ENCODE assay signal across 14 cellular contexts in the genomic region with DNA sequence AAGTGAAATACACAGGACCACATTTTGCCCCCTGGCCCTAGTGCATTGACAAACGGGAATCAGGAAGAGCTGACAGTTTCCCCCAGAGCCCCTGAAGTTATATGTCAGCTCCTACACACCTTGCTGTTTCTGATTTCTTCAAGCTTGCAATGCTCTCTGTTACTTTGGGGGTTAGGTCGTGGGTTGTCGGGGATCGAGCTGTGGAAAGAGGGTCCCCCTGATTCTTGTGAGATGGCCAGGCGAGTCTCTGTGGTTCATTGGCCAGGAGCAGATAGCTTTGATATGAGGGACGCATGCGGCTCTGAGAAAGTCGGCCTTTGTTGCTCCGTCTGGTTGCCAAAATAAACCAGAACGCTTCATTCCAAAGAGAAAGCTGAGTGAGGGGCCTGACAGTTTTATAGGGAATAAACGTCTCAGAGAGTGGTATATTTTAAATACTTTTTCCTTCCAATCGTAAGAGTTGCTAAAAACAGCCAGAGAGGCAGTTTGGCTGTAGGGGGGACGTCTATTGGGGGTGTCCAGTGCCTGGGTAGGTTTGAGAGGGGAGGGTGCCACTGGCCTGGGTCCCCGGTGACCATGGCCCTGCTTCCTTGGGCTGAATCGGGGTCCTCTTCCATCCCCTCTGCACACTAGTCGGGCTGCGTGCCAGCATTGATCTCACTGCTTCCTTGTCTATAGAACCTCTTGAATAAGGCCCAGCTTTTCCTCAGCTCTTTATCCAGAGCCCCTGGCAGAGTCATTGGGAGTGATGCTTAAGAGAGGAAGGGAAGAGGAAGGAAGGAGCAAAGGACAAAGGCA. TPM values are rescaled to one million over a fixed set of nuclear protein-coding genes. Genes with fewer than 3 reads are reported as not detected.
DNase-seq lines count a peak whose midpoint lies in the region; ATAC-seq, FAIRE-seq and TF ChIP-seq lines count a peak whose summit lies in the region.
"Had no signal": no experiment of that assay in that cellular context is flagged by ENCODE, and none has a peak within 500 bp of the region (broad histone marks: within the 10 kb centered on the region; RNA-seq: fewer than 3 reads in every experiment).

No MANE protein-coding gene starts in this region.

- peaks cover 78% of the 10 kb centered on the region for H3K4me1 Mint-ChIP-seq in CD8-positive, alpha-beta T cell (ENCODE audit: low read depth)
- H3K4me1 Mint-ChIP-seq in astrocyte (ENCODE audit: low read depth, unreplicated experiment) (peaks cover 38% of the 10 kb centered on the region), nephron (peaks cover 66% of the 10 kb centered on the region)

- H3K79me2 ChIP-seq in astrocyte (ENCODE audit: insufficient read depth, low read length), result no peaks in the 10 kb centered on the region

- H2AFZ ChIP-seq in astrocyte (ENCODE audit: low read depth, low read length), result no peak overlapping the region

- no peak overlapping the region for H3K4me3 ChIP-seq in CD8-positive, alpha-beta T cell (ENCODE audit: low read depth, low read length)
- no peak overlapping the region for H3K4me3 ChIP-seq in astrocyte (ENCODE audit: insufficient read depth, low read depth, low read length)
- H3K4me3 ChIP-seq: gastrocnemius medialis, thoracic aorta had no signal

- ATAC-seq in CD8-positive, alpha-beta T cell, result no peak
- ATAC-seq: gastrocnemius medialis had no signal

- peaks cover 62% of the 10 kb centered on the region for H3K36me3 ChIP-seq in CD8-positive, alpha-beta T cell (ENCODE audit: insufficient read depth, low read length)
- no peaks in the 10 kb centered on the region for H3K36me3 ChIP-seq in astrocyte (ENCODE audit: insufficient read depth, low read length)
- H3K36me3 ChIP-seq: gastrocnemius medialis had no signal

- H3K27me3 ChIP-seq in CD8-positive, alpha-beta T cell (ENCODE audit: insufficient read depth, low read length), result no peaks in the 10 kb centered on the region
- H3K27me3 ChIP-seq in astrocyte (ENCODE audit: insufficient read depth, low read length), result peaks cover 13% of the 10 kb centered on the region

- POLR2A ChIA-PET in CD8-positive, alpha-beta T cell (lab: Charles Lee), result interaction anchor here (0.6 to 2.0 kb wide), 5 partner anchors 11 to 175 kb away, joined by 3 to 6 read pairs (median 3); partner anchors contain the start of gene TIGAR

- peak overlapping the region; percentile 27 for H3K4me3 Mint-ChIP-seq in CD8-positive, alpha-beta T cell
- H3K4me3 Mint-ChIP-seq in astrocyte (ENCODE audit: unreplicated experiment), result no peak overlapping the region
- no peak overlapping the region for H3K4me3 Mint-ChIP-seq in nephron

- H3K27ac Mint-ChIP-seq in CD8-positive, alpha-beta T cell, result peak overlapping the region; percentile 96
- H3K27ac Mint-ChIP-seq in astrocyte (ENCODE audit: unreplicated experiment) (peak overlapping the region; percentile 31), nephron (peak overlapping the region; percentile 52 to 93 (median 59))

- H3K4me2 ChIP-seq in astrocyte (ENCODE audit: low read length), result no peak overlapping the region

- peaks cover 50% of the 10 kb centered on the region for H3K4me1 ChIP-seq in CD8-positive, alpha-beta T cell (ENCODE audit: insufficient read depth, low read length)
- H3K4me1 ChIP-seq in astrocyte (ENCODE audit: insufficient read depth, low read length), result no peaks in the 10 kb centered on the region
- H3K4me1 ChIP-seq: gastrocnemius medialis had no signal

- peak overlapping the region; percentile 9 for H3K27ac ChIP-seq in CD8-positive, alpha-beta T cell (ENCODE audit: low read depth, low read length)
- H3K27ac ChIP-seq in astrocyte (ENCODE audit: low read depth, low read length), result no peak overlapping the region
- H3K27ac ChIP-seq: gastrocnemius medialis had no signal

- peaks cover 93% of the 10 kb centered on the region for H3K36me3 Mint-ChIP-seq in CD8-positive, alpha-beta T cell
- H3K36me3 Mint-ChIP-seq in astrocyte (ENCODE audit: low read depth, unreplicated experiment), result peaks cover 41% of the 10 kb centered on the region
- H3K36me3 Mint-ChIP-seq in nephron (ENCODE audit: low read depth), result peaks cover 92% of the 10 kb centered on the region

- CTCF ChIA-PET in CD8-positive, alpha-beta T cell (lab: Charles Lee), result interaction anchor here (1.1 to 4.4 kb wide), 4 partner anchors 13 to 407 kb away, joined by 4 to 18 read pairs (median 7); no protein-coding TSS in a partner anchor

- H3K27me3 Mint-ChIP-seq in CD8-positive, alpha-beta T cell (ENCODE audit: low read depth), result no peaks in the 10 kb centered on the region
- no peaks in the 10 kb centered on the region for H3K27me3 Mint-ChIP-seq in astrocyte (ENCODE audit: low read depth, unreplicated experiment)
- no peaks in the 10 kb centered on the region for H3K27me3 Mint-ChIP-seq in nephron (ENCODE audit: low read depth)

- intact Hi-C loops in CD8-positive, alpha-beta T cell (cut with DNase I, micrococcal nuclease), result no loop called here

- H3K9me3 Mint-ChIP-seq in CD8-positive, alpha-beta T cell, result no peaks in the 10 kb centered on the region
- H3K9me3 Mint-ChIP-seq in astrocyte (ENCODE audit: unreplicated experiment) (peaks cover 1% of the 10 kb centered on the region), nephron (no peaks in the 10 kb centered on the region)

- no peaks in the 10 kb centered on the region for H3K9me3 ChIP-seq in CD8-positive, alpha-beta T cell (ENCODE audit: low read length)
- H3K9me3 ChIP-seq in astrocyte (ENCODE audit: insufficient read depth, low read depth, low read length), result no peaks in the 10 kb centered on the region
- H3K9me3 ChIP-seq: gastrocnemius medialis, thoracic aorta had no signal

- TF ChIP-seq CTCF in CD8-positive, alpha-beta T cell (IDR thresholded peaks at IDR 0.05), result no peak
- no peak for TF ChIP-seq CTCF in astrocyte (IDR thresholded peaks at IDR 0.05; ENCODE audit: insufficient read depth, low read depth, low read length)
- TF ChIP-seq CTCF in nephron (IDR thresholded peaks at IDR 0.05; ENCODE audit: unreplicated experiment in 3 of 3), result no peak

- H4K20me1 ChIP-seq in astrocyte (ENCODE audit: insufficient read depth, low read length), result peaks cover 2% of the 10 kb centered on the region

- TF ChIP-seq POLR2A in GM19193 (IDR thresholded peaks at IDR 0.05; ENCODE audit: extremely low read depth, insufficient read depth, insufficient read length), result peak; percentile 47

- no peak overlapping the region for H3K9ac ChIP-seq in astrocyte (ENCODE audit: low read length)

- no peak for DNase-seq in CD8-positive, alpha-beta T cell
- DNase-seq in astrocyte (ENCODE audit: low read depth) (no peak), HK-2 (ENCODE audit: unreplicated experiment) (no peak), NCI-H2196 (lab: John Stamatoyannopoulos, UW; ENCODE audit: unreplicated experiment) (no peak), NCI-H146 (lab: John Stamatoyannopoulos, UW) (no peak)
- DNase-seq: effector CD4-positive, alpha-beta T cell; gastrocnemius medialis; NCI-H2171 had no signal

- no peak for FAIRE-seq in astrocyte (lab: Jason Lieb, UNC)
- FAIRE-seq: keratinocyte had no signal

RNA-seq across cellular contexts. Expression of gene CCND2, which starts 18.9 kb away (rescaled TPM):
- 100 to 1,000 TPM; 155 TPM for total RNA-seq in CD8-positive, alpha-beta T cell
- 607 and 726 TPM in 2 replicates for total RNA-seq in astrocyte
- total RNA-seq: M059J, OCI-LY7 had no signal

RNA-seq across cellular contexts. Expression of gene TIGAR, which starts 28.5 kb away (rescaled TPM):
- total RNA-seq in CD8-positive, alpha-beta T cell, result 10 to 100 TPM; 14.0 to 15.8 TPM
- total RNA-seq in astrocyte, result 91.7 and 95.4 TPM in 2 replicates

Comparison
In these comparisons a context has a peak if more than half of its experiments do, and no peak if none do; other contexts are left out.
1. H3K27ac Mint-ChIP-seq: peak in every context shown above with its lines; median percentile 96 in CD8-positive, alpha-beta T cell; 59 in nephron; 31 in astrocyte.